In the genomic region with DNA sequence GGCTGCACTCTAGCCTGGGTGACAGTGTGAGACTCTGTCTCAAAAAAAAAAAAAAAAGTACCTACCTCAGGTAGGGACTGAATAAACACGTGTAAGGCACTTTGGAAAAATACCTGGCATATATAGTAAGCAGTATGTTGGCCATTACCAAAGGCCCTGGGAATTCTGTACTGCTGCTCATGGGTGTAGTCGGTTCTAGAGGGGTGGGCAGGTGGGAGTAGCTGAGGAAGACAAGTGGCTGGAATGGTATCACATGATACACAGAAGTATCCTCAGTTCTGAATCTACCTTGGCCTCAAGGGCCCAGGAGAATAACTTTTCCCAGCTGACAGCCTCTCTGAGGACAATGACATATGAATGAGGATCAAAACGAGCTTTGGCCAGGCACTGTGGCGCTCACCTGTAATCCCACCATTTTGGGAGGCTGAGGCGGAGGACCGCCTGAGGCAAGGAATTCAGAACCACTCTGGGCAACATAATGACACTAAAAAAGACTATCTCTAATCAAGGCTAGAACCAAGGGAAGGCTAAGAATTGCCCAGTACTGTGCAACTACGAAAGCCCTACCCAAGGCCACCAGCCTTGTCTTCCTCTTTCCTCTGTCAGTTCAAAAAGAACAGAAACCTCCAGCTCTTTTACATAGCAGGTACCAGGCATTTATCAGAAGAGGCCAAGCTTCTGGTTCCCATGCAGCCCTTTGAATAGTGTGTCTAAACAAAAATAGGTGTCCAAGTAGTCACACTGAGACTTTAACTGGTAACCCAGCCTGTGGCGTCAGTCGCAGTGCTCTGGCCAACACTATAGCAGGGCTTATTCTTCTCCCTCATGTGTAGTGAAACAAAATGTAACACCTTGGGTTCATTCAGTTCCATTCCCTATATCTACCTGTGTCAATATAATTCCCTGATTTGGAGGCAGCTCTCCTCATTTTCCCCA, we compare ENCODE assay signal across 1 cellular context.
TF ChIP-seq lines count a peak whose summit lies in the region.

No MANE protein-coding gene starts in this region.

TF ChIP-seq in H1, 55 proteins besides CTCF, POLR2A, EP300 and RAD21:
- peak; percentile 37 for TF ChIP-seq POLR2AphosphoS5 (IDR thresholded peaks at IDR 0.05; ENCODE audit: low read depth, low read length)
- TF ChIP-seq, protein P1, sequence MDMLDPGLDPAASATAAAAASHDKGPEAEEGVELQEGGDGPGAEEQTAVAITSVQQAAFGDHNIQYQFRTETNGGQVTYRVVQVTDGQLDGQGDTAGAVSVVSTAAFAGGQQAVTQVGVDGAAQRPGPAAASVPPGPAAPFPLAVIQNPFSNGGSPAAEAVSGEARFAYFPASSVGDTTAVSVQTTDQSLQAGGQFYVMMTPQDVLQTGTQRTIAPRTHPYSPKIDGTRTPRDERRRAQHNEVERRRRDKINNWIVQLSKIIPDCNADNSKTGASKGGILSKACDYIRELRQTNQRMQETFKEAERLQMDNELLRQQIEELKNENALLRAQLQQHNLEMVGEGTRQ (IDR thresholded peaks at IDR 0.05; ENCODE audit: low read length), result no peak
